Comparison of ENCODE assay signal across 27 cellular contexts in the genomic region with DNA sequence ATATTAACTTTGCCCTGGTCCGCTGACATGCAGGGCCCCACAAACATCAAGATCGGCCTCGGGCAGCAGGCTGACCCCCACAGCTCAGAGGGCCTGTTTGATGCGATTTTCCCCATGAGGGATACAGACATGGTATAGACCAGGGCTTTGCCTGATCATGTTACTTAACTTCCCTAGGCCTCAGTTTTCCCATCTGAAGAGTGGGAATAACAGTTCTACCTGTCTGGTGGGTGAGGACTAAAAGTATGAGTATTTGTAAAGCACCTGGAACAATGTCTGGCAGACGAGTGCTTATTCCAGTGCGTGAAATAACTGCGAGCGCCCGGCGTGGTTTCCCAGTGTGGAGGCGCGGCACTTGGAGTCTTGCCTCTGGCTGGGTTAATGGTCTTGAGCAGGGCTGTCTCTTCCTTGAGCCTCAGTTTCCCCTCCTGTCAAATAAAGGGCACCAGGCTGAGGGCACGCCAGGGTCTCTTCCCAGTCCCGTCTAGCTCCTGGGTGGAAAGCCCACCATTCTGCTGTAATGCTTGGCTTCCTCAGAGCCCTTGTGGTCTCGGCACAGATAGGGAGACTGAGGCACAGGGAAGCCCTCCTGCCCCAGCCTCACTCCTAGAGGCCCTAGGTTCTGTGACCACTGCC. TPM values are rescaled to one million over a fixed set of nuclear protein-coding genes. Genes with fewer than 3 reads are reported as not detected.
A peak's percentile ranks its signal among the peaks of the same experiment; 100 is the strongest.
DNase-seq lines count a peak whose midpoint lies in the region; ATAC-seq, FAIRE-seq and TF ChIP-seq lines count a peak whose summit lies in the region.
"Had no signal": no experiment of that assay in that cellular context is flagged by ENCODE, and none has a peak within 500 bp of the region (broad histone marks: within the 10 kb centered on the region; RNA-seq: fewer than 3 reads in every experiment).

No MANE protein-coding gene starts in this region.

- no peak for TF ChIP-seq RAD21 in K562 (CRISPR knock-in tag; conservative IDR thresholded peaks at IDR 0.05 in 1 of 2, IDR thresholded peaks at IDR 0.05 in 1 of 2)
- TF ChIP-seq RAD21 in HepG2 (CRISPR knock-in tag; IDR thresholded peaks at IDR 0.05), result no peak

- H3K4me2 ChIP-seq in K562 (ENCODE audit: insufficient read depth, low read length) (no peak overlapping the region), HepG2 (ENCODE audit: low read depth, low read length) (no peak overlapping the region), osteoblast (ENCODE audit: insufficient read depth, low read length) (no peak overlapping the region), hepatocyte (no peak overlapping the region)
- H3K4me2 ChIP-seq: BLaER1 had no signal

- TF ChIP-seq CTCF in K562 (IDR thresholded peaks at IDR 0.05 in 2 of 3, conservative IDR thresholded peaks at IDR 0.05 in 1 of 3; ENCODE audit: insufficient read depth in 2 of 3, low read depth in 1 of 3, low read length in 3 of 3) (no peak), HepG2 (CRISPR knock-in tag; IDR thresholded peaks at IDR 0.05) (no peak), osteoblast (IDR thresholded peaks at IDR 0.05; ENCODE audit: extremely low read depth, low read depth, low read length) (no peak), spleen (IDR thresholded peaks at IDR 0.05 in 8 of 11, conservative IDR thresholded peaks at IDR 0.05 in 3 of 11) (no peak), hepatocyte (IDR thresholded peaks at IDR 0.05; ENCODE audit: poor library complexity) (no peak)

- no peak for DNase-seq in K562 (ENCODE audit: extremely low read depth in 1 of 4, low spot score in 3 of 4)
- no peak for DNase-seq in HepG2 (ENCODE audit: low spot score)
- peak; percentile 65 for DNase-seq in osteoblast (ENCODE audit: insufficient read length, low spot score, missing footprints)
- DNase-seq in activated naive CD4-positive, alpha-beta T cell treated with Interleukin-2 at 50 U/mL for 16 hours, result no peak
- no peak for DNase-seq in spleen
- DNase-seq in hepatocyte (ENCODE audit: low spot score), result no peak
- DNase-seq: 8988T; ACHN; BE2C; C1 segment of cervical spinal cord; CD4-positive, alpha-beta memory T cell; CD4-positive, CD25-positive, alpha-beta regulatory T cell; CD8-positive, alpha-beta memory T cell; COR-L47; DMS 273 treated with DMSO at 0.1 percent for 48 hours; DMS153; DMS53; DMS79; DND-41; EL; GDM1 had no signal

- H3K27me3 ChIP-seq in K562 (ENCODE audit: control insufficient read depth in 2 of 2, insufficient read depth in 2 of 2, low read length in 2 of 2) (no peaks in the 10 kb centered on the region), HepG2 (ENCODE audit: control insufficient read depth in 1 of 2, insufficient read depth in 2 of 2, low read length in 2 of 2) (no peaks in the 10 kb centered on the region), osteoblast (ENCODE audit: insufficient read depth, low read length) (no peaks in the 10 kb centered on the region), spleen (replicated peaks in 1 of 7) (peaks cover 0 to 32% (median 0%) of the 10 kb centered on the region in 7 donors), hepatocyte (no peaks in the 10 kb centered on the region)
- H3K27me3 ChIP-seq: BE2C, BLaER1 had no signal

- H3K9me1 ChIP-seq in K562 (ENCODE audit: control insufficient read depth, insufficient read depth, low read length), result no peaks in the 10 kb centered on the region

- H3K9ac ChIP-seq in K562 (ENCODE audit: insufficient read depth in 1 of 2, low read depth in 2 of 2, low read length in 2 of 2) (no peak overlapping the region), HepG2 (ENCODE audit: insufficient read depth, low read depth, low read length) (no peak overlapping the region)
- H3K9ac ChIP-seq: BLaER1 had no signal

- peaks cover 0 to 11% of the 10 kb centered on the region in 2 experiments; a peak in 1 of 5 replicates for H3K4me1 ChIP-seq in K562 (replicated peaks in 1 of 2; ENCODE audit: control insufficient read depth in 2 of 2, insufficient read depth in 2 of 2, low read length in 2 of 2)
- H3K4me1 ChIP-seq in HepG2 (ENCODE audit: insufficient read depth, low read length), result no peaks in the 10 kb centered on the region
- no peaks in the 10 kb centered on the region for H3K4me1 ChIP-seq in osteoblast (ENCODE audit: insufficient read depth, low read length)
- no peaks in the 10 kb centered on the region for H3K4me1 ChIP-seq in spleen
- H3K4me1 ChIP-seq in hepatocyte (ENCODE audit: insufficient read depth), result no peaks in the 10 kb centered on the region
- H3K4me1 ChIP-seq: BE2C had no signal

- TF ChIP-seq EP300 in K562 (IDR thresholded peaks at IDR 0.05; ENCODE audit: low read length), result no peak
- TF ChIP-seq EP300 in HepG2 (IDR thresholded peaks at IDR 0.05; ENCODE audit: low read depth in 2 of 2, low read length in 2 of 2), result no peak
- no peak for TF ChIP-seq EP300 in HepG2 (CRISPR knock-in tag; IDR thresholded peaks at IDR 0.05; ENCODE audit: borderline replicate concordance)

- CTCF ChIA-PET in K562 (lab: Yijun Ruan, JAX; ENCODE audit: low intra/inter-chr PET ratio) (no interaction called here), HepG2 (lab: Yijun Ruan, JAX; ENCODE audit: low intra/inter-chr PET ratio, low total read pairs) (no interaction called here)

- in situ Hi-C loops in K562 (cut with MboI) (no loop called here), HepG2 (cut with HindIII; ENCODE audit: extremely low pct_ligation_motif_present, low pct_unique_long_range_greater_than_20kb) (no loop called here)

- TF ChIP-seq POLR2A in K562 (conservative IDR thresholded peaks at IDR 0.05) (no peak), HepG2 (IDR thresholded peaks at IDR 0.05; ENCODE audit: insufficient read depth in 1 of 2, low read depth in 2 of 2, low read length in 2 of 2) (no peak), spleen (IDR thresholded peaks at IDR 0.05) (no peak)

- H3K9me3 ChIP-seq in K562 (replicated peaks; ENCODE audit: control insufficient read depth, insufficient read depth, low read depth, low read length) (peaks cover 8% of the 10 kb centered on the region), HepG2 (ENCODE audit: low read length) (peaks cover 10% of the 10 kb centered on the region), osteoblast (ENCODE audit: low read depth, low read length) (peaks cover 3% of the 10 kb centered on the region), spleen (peaks cover 0 to 18% (median 9%) of the 10 kb centered on the region in 8 donors), hepatocyte (ENCODE audit: low read depth) (no peaks in the 10 kb centered on the region)

- WGBS in K562 (ENCODE audit: insufficient coverage, low coverage, missing lambda C conversion rate), result 54% methylated on average over 15 of the region's 15 CpGs
- 97% methylated on average over 12 of the region's 15 CpGs for WGBS in HepG2 (ENCODE audit: low lambda C conversion rate)
- 92 to 95% (median 93%) methylated on average over 13 to 15 of the region's 15 CpGs for WGBS in spleen, 5 donors
- WGBS in hepatocyte (ENCODE audit: low lambda C conversion rate, missing lambda C conversion rate), result 97% methylated on average over 15 of the region's 15 CpGs

- H3K27ac ChIP-seq in K562 (ENCODE audit: extremely low read depth, low read depth, low read length) (no peak overlapping the region), HepG2 (ENCODE audit: extremely low read length, insufficient read depth, low read length) (no peak overlapping the region), osteoblast (ENCODE audit: low read depth, low read length) (no peak overlapping the region), spleen (no peak overlapping the region), hepatocyte (no peak overlapping the region)
- H3K27ac ChIP-seq: BLaER1 had no signal

- H3K36me3 ChIP-seq in K562 (ENCODE audit: control insufficient read depth, insufficient read depth, low read length), result no peaks in the 10 kb centered on the region
- H3K36me3 ChIP-seq in HepG2 (replicated peaks in 1 of 2; ENCODE audit: control insufficient read depth in 1 of 2, insufficient read depth in 2 of 2, low read length in 2 of 2), result peaks cover 4 to 26% of the 10 kb centered on the region in 2 experiments; a peak in 4 of 5 replicates
- H3K36me3 ChIP-seq in osteoblast (ENCODE audit: insufficient read depth, low read length), result peaks cover 28% of the 10 kb centered on the region
- H3K36me3 ChIP-seq in spleen, result peaks cover 0 to 49% (median 0%) of the 10 kb centered on the region in 6 donors
- no peaks in the 10 kb centered on the region for H3K36me3 ChIP-seq in hepatocyte (replicated peaks; ENCODE audit: insufficient read depth, low read depth)

- no peaks in the 10 kb centered on the region for H3K9me2 ChIP-seq in hepatocyte (replicated peaks; ENCODE audit: insufficient read depth)

- intact Hi-C loops in K562 (cut with micrococcal nuclease), result no loop called here
- intact Hi-C loops in HepG2 (cut with micrococcal nuclease; ENCODE audit: unreplicated experiment), result no loop called here
- intact Hi-C loops in spleen (cut with DNase I; ENCODE audit: low total_unique reads), result no loop called here

- BruUV-seq in K562 (replicated peaks; lab: Mats Ljungman, UMichigan) (no TSS peak), HepG2 (replicated peaks; lab: Mats Ljungman, UMichigan) (no TSS peak)

- ATAC-seq in K562 (no peak), HepG2 (no peak)
- ATAC-seq: GM12878 had no signal

- FAIRE-seq in K562 (lab: Jason Lieb, UNC), result no peak
- FAIRE-seq in HepG2 (lab: Jason Lieb, UNC), result no peak
- FAIRE-seq: A204.1, GM12878, GM12892, GM18507 had no signal

- no peaks in the 10 kb centered on the region for H3K79me2 ChIP-seq in K562 (ENCODE audit: control insufficient read depth, insufficient read depth, low read length)
- H3K79me2 ChIP-seq in HepG2 (ENCODE audit: insufficient read depth, low read length), result no peaks in the 10 kb centered on the region
- H3K79me2 ChIP-seq in osteoblast (ENCODE audit: insufficient read depth, low read length), result no peaks in the 10 kb centered on the region
- H3K79me2 ChIP-seq in hepatocyte, result no peaks in the 10 kb centered on the region

- H2AFZ ChIP-seq in K562 (ENCODE audit: low read depth, low read length), result no peak overlapping the region
- no peak overlapping the region for H2AFZ ChIP-seq in HepG2 (ENCODE audit: low read length)
- no peak overlapping the region for H2AFZ ChIP-seq in osteoblast (ENCODE audit: low read length)
- H2AFZ ChIP-seq in hepatocyte, result no peak overlapping the region

- POLR2A ChIA-PET in K562 (lab: Yijun Ruan, JAX), result interaction anchor here (1.1 kb wide), 1 partner anchor 10 kb away, joined by 4 read pairs; no protein-coding TSS in a partner anchor
- POLR2A ChIA-PET in HepG2 (lab: Yijun Ruan, JAX), result no interaction called here

- H3K4me3 ChIP-seq in K562 (no peak overlapping the region), HepG2 (replicated peaks in 1 of 3; ENCODE audit: insufficient read depth in 1 of 3, low read depth in 2 of 3, low read length in 3 of 3) (no peak overlapping the region), osteoblast (ENCODE audit: insufficient read depth, low read length) (no peak overlapping the region), spleen (no peak overlapping the region), hepatocyte (no peak overlapping the region)
- H3K4me3 ChIP-seq: BLaER1, GM12878 had no signal

- no peaks in the 10 kb centered on the region for H4K20me1 ChIP-seq in K562 (replicated peaks; ENCODE audit: control insufficient read depth, insufficient read depth, low read length)
- no peaks in the 10 kb centered on the region for H4K20me1 ChIP-seq in HepG2 (ENCODE audit: insufficient read depth, low read length)
- no peaks in the 10 kb centered on the region for H4K20me1 ChIP-seq in osteoblast (ENCODE audit: insufficient read depth, low read length)
- H4K20me1 ChIP-seq in hepatocyte (ENCODE audit: insufficient read depth, poor library complexity, severe bottlenecking), result no peaks in the 10 kb centered on the region
- H4K20me1 ChIP-seq: BLaER1 had no signal

RNA-seq across cellular contexts. Expression of gene ASS1, which starts 47.2 kb away (rescaled TPM):
- total RNA-seq in K562 (2011; cell fraction: chromatin; rRNA removed; ENCODE audit: low replicate concordance), result 1.7 and 3.4 TPM in 2 replicates
- 2.6 and 4.0 TPM in 2 replicates for total RNA-seq in K562 (2011; cell fraction: nucleolus; rRNA removed)
- 1.6 and 2.4 TPM in 2 replicates for total RNA-seq in K562 (2011; cell fraction: nucleoplasm; rRNA removed)
- total RNA-seq in K562 (2014; rRNA removed) (4.6 and 4.8 TPM in 2 replicates), K562 (2014; rRNA removed; fragmentation: Illumina TruSeq; extraction: Trizol) (2.2 and 4.2 TPM in 2 replicates), K562 (2015; rRNA removed; fragmentation: Illumina TruSeq; extraction: Trizol) (1.5 and 1.7 TPM in 2 replicates), K562 (2021) (3.7 TPM in 2 replicates), HepG2 (2016; rRNA removed; fragmentation: Illumina TruSeq; extraction: Trizol) (77.6 and 89.0 TPM in 2 replicates), osteoblast (134 and 195 TPM in 2 replicates), spleen (10 to 100 TPM; 15.4 to 37.4 (median 26.8) TPM), hepatocyte (292 and 321 TPM in 2 replicates)
- polyA plus RNA-seq in K562 (2011; rRNA removed) (2.9 and 4.7 TPM in 2 replicates), K562 (2014; fragmentation: Illumina TruSeq; extraction: Trizol) (5.7 and 5.9 TPM in 2 replicates), K562 (2014; fragmentation: Nextera tagmentation; extraction: Ambion mirVana) (1 to 10 TPM; 1.7 to 3.6 TPM), K562 (2014; rRNA removed) (3.8 and 6.5 TPM in 2 replicates), HepG2 (2011; rRNA removed) (108 and 122 TPM in 2 replicates), spleen (10 to 100 TPM; 17.1 to 27.0 (median 24.8) TPM), hepatocyte (103 and 145 TPM in 2 replicates)
- polyA plus RNA-seq in K562 (2011; cell fraction: cytosol; rRNA removed), result 3.0 and 5.3 TPM in 2 replicates
- 1.8 and 3.1 TPM in 2 replicates for polyA plus RNA-seq in K562 (2011; cell fraction: nucleus; rRNA removed)
- 2.6 and 82.8 TPM in 2 replicates for polyA plus RNA-seq in K562 (2012)
- polyA minus RNA-seq in K562 (2011; rRNA and poly(A)+ RNA removed), result 1.8 and 4.5 TPM in 2 replicates
- polyA minus RNA-seq in K562 (2011; cell fraction: cytosol; rRNA and poly(A)+ RNA removed), result 13.4 and 14.5 TPM in 2 replicates
- polyA minus RNA-seq in K562 (2011; cell fraction: nucleus; rRNA and poly(A)+ RNA removed), result 2.6 and 3.0 TPM in 2 replicates
- 56.7 and 64.0 TPM in 2 replicates for total RNA-seq in HepG2 (2016; cell fraction: cytosol; rRNA removed; fragmentation: Illumina TruSeq; extraction: Trizol; ENCODE audit: low read depth)
- total RNA-seq in HepG2 (2016; cell fraction: insoluble cytoplasmic fraction; rRNA removed; fragmentation: Illumina TruSeq; extraction: Trizol), result 77.7 and 96.7 TPM in 2 replicates
- total RNA-seq in HepG2 (2016; cell fraction: membrane; rRNA removed; fragmentation: Illumina TruSeq; extraction: Trizol), result 80.8 and 82.9 TPM in 2 replicates
- 36.6 and 39.7 TPM in 2 replicates for total RNA-seq in HepG2 (2016; cell fraction: nucleus; rRNA removed; fragmentation: Illumina TruSeq; extraction: Trizol)
- polyA plus RNA-seq in HepG2 (2011; cell fraction: cytosol; rRNA removed), result 120 and 164 TPM in 2 replicates
- polyA plus RNA-seq in HepG2 (2011; cell fraction: nucleus; rRNA removed), result 48.7 and 65.0 TPM in 2 replicates
- polyA plus RNA-seq in HepG2 (2012), result 38.4 and 74.9 TPM in 2 replicates
- 90.2 and 91.5 TPM in 2 replicates for polyA plus RNA-seq in HepG2 (2016; cell fraction: cytosol; fragmentation: Illumina TruSeq; extraction: Trizol; ENCODE audit: low read depth)
- 134 and 144 TPM in 2 replicates for polyA plus RNA-seq in HepG2 (2016; cell fraction: insoluble cytoplasmic fraction; fragmentation: Illumina TruSeq; extraction: Trizol; ENCODE audit: low read depth)
- 100 and 111 TPM in 2 replicates for polyA plus RNA-seq in HepG2 (2016; cell fraction: membrane; fragmentation: Illumina TruSeq; extraction: Trizol; ENCODE audit: low read depth)
- polyA plus RNA-seq in HepG2 (2016; cell fraction: nucleus; fragmentation: Illumina TruSeq; extraction: Trizol; ENCODE audit: insufficient read depth, low read depth), result 76.1 and 84.6 TPM in 2 replicates
- 90.2 and 1,449 TPM in 2 replicates for polyA minus RNA-seq in HepG2 (2011; rRNA and poly(A)+ RNA removed; ENCODE audit: low replicate concordance)
- polyA minus RNA-seq in HepG2 (2011; cell fraction: cytosol; rRNA and poly(A)+ RNA removed), result 49.5 and 53.8 TPM in 2 replicates
- 17.1 and 17.7 TPM in 2 replicates for polyA minus RNA-seq in HepG2 (2011; cell fraction: nucleus; rRNA and poly(A)+ RNA removed)
- total RNA-seq: CD4-positive, alpha-beta memory T cell; CD4-positive, CD25-positive, alpha-beta regulatory T cell had no signal
- polyA plus RNA-seq: CD14-positive monocyte; CD4-positive, alpha-beta memory T cell; CD4-positive, CD25-positive, alpha-beta regulatory T cell; CD8-positive, alpha-beta memory T cell had no signal
